In the genomic region with DNA sequence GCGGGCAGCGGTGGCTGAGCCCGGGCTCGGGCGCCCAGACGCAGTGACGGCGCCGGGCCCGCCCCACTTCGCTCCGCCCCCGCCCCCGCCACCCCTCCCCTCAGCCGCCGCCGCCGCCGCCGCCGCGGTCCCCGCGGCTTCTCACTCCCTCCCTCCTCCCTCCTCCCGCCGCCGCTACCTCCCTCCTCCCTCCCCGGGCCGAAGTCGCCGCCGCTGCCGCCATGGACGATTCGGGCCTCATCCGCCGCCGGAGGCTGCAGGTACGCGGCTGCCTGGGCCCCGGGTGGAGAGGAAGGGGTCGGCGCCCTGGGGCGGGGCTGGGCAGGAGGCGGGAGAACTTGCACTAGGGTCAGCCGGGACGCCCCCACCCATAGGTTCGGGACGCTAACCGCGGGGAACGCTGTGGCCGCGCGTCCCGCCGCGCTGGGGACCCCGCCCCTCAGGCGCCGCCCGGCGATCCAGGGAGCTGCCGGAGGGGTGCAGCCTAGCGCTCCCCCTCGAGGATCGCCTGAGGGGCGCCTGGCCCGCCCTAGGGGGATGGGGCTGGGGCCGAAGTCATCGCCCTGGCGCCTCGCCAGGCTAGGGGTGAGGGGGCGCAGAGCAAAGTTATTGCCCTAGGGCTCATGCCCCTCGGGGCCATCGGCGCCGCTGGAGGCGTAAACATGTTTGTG, we compare ENCODE assay signal across 8 cellular contexts. TPM values are rescaled to one million over a fixed set of nuclear protein-coding genes. Genes with fewer than 3 reads are reported as not detected.
DNase-seq lines count a peak whose midpoint lies in the region; ATAC-seq and TF ChIP-seq lines count a peak whose summit lies in the region.

No MANE protein-coding gene starts in this region.

- DNase-seq in stimulated activated CD4-positive, alpha-beta T cell treated with anti-CD3 and anti-CD28 coated beads, Interleukin-12 subunit alpha, Interleukin-12 subunit beta, amount 100 ng/mL, for 4 hours: peak; percentile 43
- no peak for DNase-seq in stimulated activated CD4-positive, alpha-beta T cell treated with anti-CD3 and anti-CD28 coated beads, Interleukin-2, amount 100 ng/mL, for 48 hours
- peak; percentile 61 for DNase-seq in RPMI8226
- DNase-seq in breast epithelium (ENCODE audit: low spot score in 2 of 2): no peak
- no peak for DNase-seq in lower lobe of right lung
- no peak for DNase-seq in pons (ENCODE audit: low spot score)
- DNase-seq in mesenteric fat pad (ENCODE audit: low spot score): no peak

- H3K4me1 ChIP-seq in breast epithelium (peaks cover 10% of the 10 kb centered on the region in 2 donors), lower lobe of right lung (peaks cover 18% of the 10 kb centered on the region)

- no peak for TF ChIP-seq POLR2A in breast epithelium (IDR thresholded peaks at IDR 0.05)

- no peak overlapping the region for H3K27ac ChIP-seq in breast epithelium
- no peak overlapping the region for H3K27ac ChIP-seq in lower lobe of right lung

- no peak for TF ChIP-seq CTCF in breast epithelium (IDR thresholded peaks at IDR 0.05)
- TF ChIP-seq CTCF in lower lobe of right lung (IDR thresholded peaks at IDR 0.05): no peak

- H3K9me3 ChIP-seq in breast epithelium: no peaks in the 10 kb centered on the region
- H3K9me3 ChIP-seq in lower lobe of right lung: no peaks in the 10 kb centered on the region

- intact Hi-C loops in breast epithelium (cut with DNase I; ENCODE audit: low total_unique reads): no loop called here
- intact Hi-C loops in lower lobe of right lung (cut with DNase I): no loop called here

- H3K27me3 ChIP-seq in breast epithelium: peaks cover 18 to 95% of the 10 kb centered on the region in 2 donors
- peaks cover 90% of the 10 kb centered on the region for H3K27me3 ChIP-seq in lower lobe of right lung (ENCODE audit: low read depth)

- H3K36me3 ChIP-seq in breast epithelium (no peaks in the 10 kb centered on the region), lower lobe of right lung (no peaks in the 10 kb centered on the region)

- H3K4me3 ChIP-seq in breast epithelium: peak overlapping the region; percentile 19 to 65 (median 43)
- H3K4me3 ChIP-seq in lower lobe of right lung: peak overlapping the region; percentile 47

- ATAC-seq in lower lobe of right lung: peak; percentile 2 to 35
- ATAC-seq in GM21723 (IDR thresholded peaks at IDR 0.05; ENCODE audit: unreplicated experiment): no peak

RNA-seq across cellular contexts. Expression of a gene that starts 0.5 kb away (rescaled TPM):
- total RNA-seq in breast epithelium (not detected), lower lobe of right lung (not detected), mesenteric fat pad (not detected)

RNA-seq across cellular contexts. Expression of a gene that starts 4.4 kb away (rescaled TPM):
- under 1 TPM in 1 of 3 donors, not detected in 2; 0.88 TPM for total RNA-seq in breast epithelium
- 0.15 TPM for total RNA-seq in lower lobe of right lung
- 0.90 TPM for total RNA-seq in mesenteric fat pad

RNA-seq across cellular contexts. Expression of a gene that starts 27.5 kb away (rescaled TPM):
- 1 to 10 TPM; 5.2 to 8.8 (median 8.5) TPM for total RNA-seq in breast epithelium
- total RNA-seq in lower lobe of right lung: 10.9 TPM
- total RNA-seq in mesenteric fat pad: 2.7 TPM

RNA-seq across cellular contexts. Expression of a gene that starts 32.0 kb away (rescaled TPM):
- total RNA-seq in breast epithelium (not detected), lower lobe of right lung (1.5 TPM), mesenteric fat pad (2.1 TPM)

RNA-seq across cellular contexts. Expression of a gene that starts 32.3 kb away (rescaled TPM):
- total RNA-seq in breast epithelium (100 to 1,000 TPM; 150 to 199 (median 199) TPM), lower lobe of right lung (101 TPM), mesenteric fat pad (238 TPM)

Comparison
In these comparisons a context has a peak if more than half of its experiments do, and no peak if none do; other contexts are left out.
1. DNase-seq: peak in stimulated activated CD4-positive, alpha-beta T cell treated with anti-CD3 and anti-CD28 coated beads, Interleukin-12 subunit alpha, Interleukin-12 subunit beta, amount 100 ng/mL, for 4 hours (single experiment) and RPMI8226 (single experiment); none in stimulated activated CD4-positive, alpha-beta T cell treated with anti-CD3 and anti-CD28 coated beads, Interleukin-2, amount 100 ng/mL, for 48 hours (0 of 2), breast epithelium (0 of 2), lower lobe of right lung (single experiment), pons (single experiment) and mesenteric fat pad (single experiment).